ENCODE assay signal across 8 cellular contexts in the genomic region with DNA sequence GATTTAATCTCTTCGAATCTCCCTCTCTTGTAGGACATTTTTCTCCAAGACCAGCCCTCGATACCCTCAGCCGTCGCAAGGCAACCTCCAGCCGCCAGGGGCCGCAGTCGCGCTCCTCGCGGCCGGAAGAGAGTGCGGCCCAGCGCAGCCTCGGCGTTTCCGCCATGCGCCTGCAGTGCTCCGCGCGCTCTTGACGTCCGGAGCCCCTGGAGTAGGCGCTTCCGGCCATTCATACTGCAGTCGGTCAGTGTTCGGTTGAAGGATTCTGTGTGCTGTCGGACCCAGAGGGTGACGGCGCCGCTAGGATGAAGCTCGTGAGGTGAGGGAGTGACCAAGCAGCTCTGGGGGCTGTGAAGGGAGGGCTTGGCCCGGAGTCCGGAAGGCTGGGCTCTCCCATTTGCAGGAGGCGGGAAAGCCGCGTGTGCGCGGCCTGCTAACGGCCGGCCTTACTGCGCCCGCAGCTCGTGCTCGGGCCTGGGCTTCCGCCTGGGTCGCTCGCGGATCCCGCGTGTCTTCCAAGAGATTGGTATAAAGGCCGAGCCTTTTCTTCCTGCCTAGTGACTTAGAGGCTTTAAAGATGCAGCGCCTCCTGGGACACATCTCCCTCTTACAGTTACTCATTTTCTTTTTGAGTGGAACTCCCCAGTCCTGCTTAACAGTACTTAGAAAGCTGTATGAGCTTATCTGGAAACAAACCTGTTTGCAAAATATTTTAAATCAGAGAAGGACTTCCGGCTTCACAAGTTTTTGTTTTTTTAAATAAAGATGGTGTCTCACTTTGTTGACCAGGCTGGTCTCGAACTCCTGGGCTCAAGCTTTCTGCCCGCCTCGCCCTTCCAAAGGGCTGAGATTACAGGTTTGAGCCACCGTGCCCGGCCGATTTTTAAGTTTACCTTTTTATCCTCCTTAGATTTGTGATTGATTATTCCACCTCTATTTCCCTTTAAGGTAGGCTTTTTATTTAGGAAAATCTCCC. TPM values are rescaled to one million over a fixed set of nuclear protein-coding genes. Genes with fewer than 3 reads are reported as not detected.
DNase-seq lines count a peak whose midpoint lies in the region; ATAC-seq and TF ChIP-seq lines count a peak whose summit lies in the region.

A gene (plus strand): TSS at position 190 of the 976 bp plus-strand sequence. CDS start 116 bp downstream, at position 306.

- intact Hi-C loops in vagina (cut with DNase I) = no loop called here

- TF ChIP-seq CTCF in right atrium auricular region (IDR thresholded peaks at IDR 0.05) = peak; percentile 90 to 97
- TF ChIP-seq CTCF in vagina (IDR thresholded peaks at IDR 0.05) = peak; percentile 87 to 91 (median 88)

- no peak for TF ChIP-seq POLR2A in vagina (IDR thresholded peaks at IDR 0.05)

- DNase-seq in NCI-H1694 treated with DMSO at 0.1 percent for 48 hours (lab: John Stamatoyannopoulos, UW) (peak; percentile 69), T-helper 17 cell (peak; percentile 80 to 89 (median 82)), right atrium auricular region (ENCODE audit: low spot score) (peak; percentile 76), pulmonary artery endothelial cell (ENCODE audit: low read depth, low spot score) (peak; percentile 81), vagina (ENCODE audit: extremely low spot score in 2 of 2) (peak in 1 of 2 donors; percentile 87)

- H3K27me3 ChIP-seq in right atrium auricular region (no peaks in the 10 kb centered on the region), vagina (no peaks in the 10 kb centered on the region)

- ATAC-seq in GM18498 (IDR thresholded peaks at IDR 0.05; ENCODE audit: unreplicated experiment) (peak; percentile 99), HG02938 (IDR thresholded peaks at IDR 0.05; ENCODE audit: unreplicated experiment) (peak; percentile 94), T-helper 17 cell (peak; percentile 99)

- H3K4me1 ChIP-seq in right atrium auricular region = peaks cover 0 to 11% of the 10 kb centered on the region in 2 donors
- peaks cover 21% of the 10 kb centered on the region for H3K4me1 ChIP-seq in vagina

- H3K27ac ChIP-seq in angular gyrus (ENCODE audit: low read depth, low read length) (peak within 1 kb of the TSS; percentile 55), right atrium auricular region (peak within 1 kb of the TSS; percentile 81 to 84), vagina (peak within 1 kb of the TSS; percentile 81)

- H3K4me3 ChIP-seq in right atrium auricular region (peak within 1 kb of the TSS; percentile 74 to 77), vagina (peak within 1 kb of the TSS; percentile 72 to 78)

- H3K27ac Mint-ChIP-seq in T-helper 17 cell = peak within 1 kb of the TSS; percentile 97

- peaks cover 3% of the 10 kb centered on the region for H3K36me3 Mint-ChIP-seq in T-helper 17 cell (ENCODE audit: low read depth)

- no peaks in the 10 kb centered on the region for H3K36me3 ChIP-seq in right atrium auricular region
- peaks cover 0 to 7% of the 10 kb centered on the region in 2 donors for H3K36me3 ChIP-seq in vagina

- H3K27me3 Mint-ChIP-seq in T-helper 17 cell = no peaks in the 10 kb centered on the region

- H3K4me3 Mint-ChIP-seq in T-helper 17 cell = peak within 1 kb of the TSS; percentile 98

- H3K4me1 Mint-ChIP-seq in T-helper 17 cell = peaks cover 23% of the 10 kb centered on the region

- H3K9me3 ChIP-seq in T-helper 17 cell (ENCODE audit: control insufficient read depth, low read length, poor library complexity, severe bottlenecking) = no peaks in the 10 kb centered on the region
- H3K9me3 ChIP-seq in right atrium auricular region = no peaks in the 10 kb centered on the region
- H3K9me3 ChIP-seq in vagina = no peaks in the 10 kb centered on the region

RNA-seq across cellular contexts. Expression of the gene that starts here (rescaled TPM):
- 10 to 100 TPM; 23.1 to 29.9 TPM for total RNA-seq in T-helper 17 cell
- total RNA-seq in right atrium auricular region = 1 to 10 TPM; 3.2 to 4.4 TPM
- 46.8 and 56.7 TPM in 2 replicates for total RNA-seq in pulmonary artery endothelial cell
- total RNA-seq in vagina = 4.4 TPM
